In genomic region chr19:2812414-2813234, GRCh38 we compare ENCODE assay signal across 23 cellular contexts. TPM values are rescaled to one million over a fixed set of nuclear protein-coding genes. Genes with fewer than 3 reads are reported as not detected.
DNase-seq lines count a peak whose midpoint lies in the region; ATAC-seq, FAIRE-seq and TF ChIP-seq lines count a peak whose summit lies in the region.
"Had no signal": no experiment of that assay in that cellular context is flagged by ENCODE, and none has a peak within 500 bp of the region (broad histone marks: within the 10 kb centered on the region; RNA-seq: fewer than 3 reads in every experiment).

No MANE protein-coding gene starts in this region.

- POLR2A ChIA-PET in HepG2 (lab: Yijun Ruan, JAX) (interaction anchor here (2.1 to 2.5 kb wide), 2 partner anchors 29 to 54 kb away, joined by 6 to 18 read pairs; partner anchors contain the start of genes SGTA and ZNF556), IMR-90 (lab: Charles Lee; ENCODE audit: unreplicated experiment) (no interaction called here)

- no peak for TF ChIP-seq CTCF in HepG2 (CRISPR knock-in tag; IDR thresholded peaks at IDR 0.05)
- TF ChIP-seq CTCF in right lobe of liver (IDR thresholded peaks at IDR 0.05) = no peak
- TF ChIP-seq CTCF in IMR-90 (conservative IDR thresholded peaks at IDR 0.05; ENCODE audit: low read depth, low read length) = no peak
- TF ChIP-seq CTCF in lower lobe of right lung (IDR thresholded peaks at IDR 0.05) = no peak

- H3K27ac ChIP-seq in HepG2 (ENCODE audit: extremely low read length, insufficient read depth, low read length) (no peak overlapping the region), right lobe of liver (peak overlapping the region in 1 of 3 donors; percentile 75), IMR-90 (ENCODE audit: insufficient read depth, low read length) (no peak overlapping the region), mucosa of rectum (ENCODE audit: low read depth in 2 of 2, low read length in 2 of 2) (peak overlapping the region; percentile 81 to 93), lower lobe of right lung (no peak overlapping the region)
- H3K27ac ChIP-seq: GM23248, PC-9, SJCRH30 had no signal

- no peak overlapping the region for H3K4me3 ChIP-seq in HepG2 (replicated peaks in 1 of 3; ENCODE audit: insufficient read depth in 1 of 3, low read depth in 2 of 3, low read length in 3 of 3)
- H3K4me3 ChIP-seq in right lobe of liver = no peak overlapping the region
- H3K4me3 ChIP-seq in IMR-90 (ENCODE audit: insufficient read depth, low read depth, low read length) = no peak overlapping the region
- peak overlapping the region; percentile 31 to 50 for H3K4me3 ChIP-seq in mucosa of rectum (ENCODE audit: low read length in 2 of 2)
- no peak overlapping the region for H3K4me3 ChIP-seq in lower lobe of right lung
- H3K4me3 ChIP-seq: GM23248, PC-9, SJCRH30 had no signal

- no peak overlapping the region for H3K9ac ChIP-seq in HepG2 (ENCODE audit: insufficient read depth, low read depth, low read length)
- H3K9ac ChIP-seq in IMR-90 (ENCODE audit: low read depth, low read length) = no peak overlapping the region
- H3K9ac ChIP-seq in mucosa of rectum (ENCODE audit: low read depth in 1 of 2, low read length in 2 of 2) = peak overlapping the region; percentile 32 to 55
- H3K9ac ChIP-seq: GM23248 had no signal

- H3K18ac ChIP-seq in IMR-90 (ENCODE audit: low read depth, low read length) = no peak overlapping the region

- no peak for FAIRE-seq in HepG2 (lab: Jason Lieb, UNC)
- FAIRE-seq: A204.1 had no signal

- no peaks in the 10 kb centered on the region for H3K79me2 ChIP-seq in HepG2 (ENCODE audit: insufficient read depth, low read length)

- H2AK5ac ChIP-seq in IMR-90 (ENCODE audit: low read depth, low read length) = no peak overlapping the region

- BruUV-seq in HepG2 (replicated peaks; lab: Mats Ljungman, UMichigan) (no TSS peak), IMR-90 (replicated peaks; lab: Mats Ljungman, UMichigan) (no TSS peak)

- no peak overlapping the region for H2AK9ac ChIP-seq in IMR-90 (replicated peaks; ENCODE audit: low read depth, low read length, poor library complexity)

- in situ Hi-C loops in HepG2 (cut with HindIII; ENCODE audit: extremely low pct_ligation_motif_present, low pct_unique_long_range_greater_than_20kb) = loop anchor here (10.0 kb wide), 1 partner anchor 62 kb away; no protein-coding TSS in a partner anchor
- in situ Hi-C loops in IMR-90 (cut with MboI; ENCODE audit: low sequenced_read_pairs) = no loop called here

- H2BK120ac ChIP-seq in IMR-90 (ENCODE audit: low read depth, low read length) = no peak overlapping the region

- H2AFZ ChIP-seq in HepG2 (ENCODE audit: low read length) = no peak overlapping the region
- H2AFZ ChIP-seq in IMR-90 (replicated peaks; ENCODE audit: low read length, poor library complexity) = peak overlapping the region; percentile 33
- H2AFZ ChIP-seq: GM23248, PC-9 had no signal

- no peak overlapping the region for H2BK15ac ChIP-seq in IMR-90 (ENCODE audit: low read depth, low read length)

- ATAC-seq in HepG2 (no peak), right lobe of liver (no peak), IMR-90 (ENCODE audit: low read depth) (no peak), GM18870 (IDR thresholded peaks at IDR 0.05; ENCODE audit: unreplicated experiment) (no peak), lower lobe of right lung (no peak)

- no peaks in the 10 kb centered on the region for H3K27me3 ChIP-seq in HepG2 (ENCODE audit: control insufficient read depth in 1 of 2, insufficient read depth in 2 of 2, low read length in 2 of 2)
- no peaks in the 10 kb centered on the region for H3K27me3 ChIP-seq in right lobe of liver
- no peaks in the 10 kb centered on the region for H3K27me3 ChIP-seq in IMR-90 (ENCODE audit: control insufficient read depth, insufficient read depth, low read length)
- H3K27me3 ChIP-seq in mucosa of rectum (ENCODE audit: control insufficient read depth in 2 of 2, insufficient read depth in 2 of 2, low read length in 2 of 2) = no peaks in the 10 kb centered on the region
- no peaks in the 10 kb centered on the region for H3K27me3 ChIP-seq in lower lobe of right lung (ENCODE audit: low read depth)
- H3K27me3 ChIP-seq: BE2C, SJCRH30 had no signal

- H4K20me1 ChIP-seq in HepG2 (ENCODE audit: insufficient read depth, low read length) = no peaks in the 10 kb centered on the region
- no peaks in the 10 kb centered on the region; the same call in 1 of the 2 replicates for H4K20me1 ChIP-seq in IMR-90 (ENCODE audit: insufficient read depth, low read length)

- peaks cover 9 to 30% of the 10 kb centered on the region in 2 experiments; a peak in 4 of 5 replicates for H3K36me3 ChIP-seq in HepG2 (replicated peaks in 1 of 2; ENCODE audit: control insufficient read depth in 1 of 2, insufficient read depth in 2 of 2, low read length in 2 of 2)
- peaks cover 0 to 18% (median 1%) of the 10 kb centered on the region in 4 donors for H3K36me3 ChIP-seq in right lobe of liver
- peaks cover 37% of the 10 kb centered on the region for H3K36me3 ChIP-seq in IMR-90 (ENCODE audit: control insufficient read depth, insufficient read depth, low read length)
- H3K36me3 ChIP-seq in mucosa of rectum (ENCODE audit: control insufficient read depth in 2 of 2, insufficient read depth in 2 of 2, low read length in 2 of 2) = peaks cover 17 to 20% of the 10 kb centered on the region in 2 donors
- H3K36me3 ChIP-seq in lower lobe of right lung = peaks cover 40% of the 10 kb centered on the region

- H4K8ac ChIP-seq in IMR-90 (ENCODE audit: low read depth in 2 of 2, low read length in 2 of 2) = no peak overlapping the region

- TF ChIP-seq EP300 in HepG2 (IDR thresholded peaks at IDR 0.05; ENCODE audit: low read depth in 2 of 2, low read length in 2 of 2) (no peak), HepG2 (CRISPR knock-in tag; IDR thresholded peaks at IDR 0.05; ENCODE audit: borderline replicate concordance) (no peak)

- WGBS in HepG2 (ENCODE audit: low lambda C conversion rate) = 100% methylated on average over 2 of the region's 37 CpGs
- no CpG with 5 or more reads among the region's 37 CpGs for WGBS in right lobe of liver (ENCODE audit: insufficient coverage, low coverage, low lambda C conversion rate, missing lambda C conversion rate)
- WGBS in IMR-90 (ENCODE audit: extremely low coverage in 2 of 2, insufficient read length in 1 of 2), 2 experiments = 89% methylated on average over 24 of the region's 37 CpGs; no CpG with 5 or more reads in 1 of the 2 experiments

- intact Hi-C loops in HepG2 (cut with micrococcal nuclease; ENCODE audit: unreplicated experiment) = no loop called here
- intact Hi-C loops in right lobe of liver (cut with DNase I) = no loop called here
- intact Hi-C loops in IMR-90 (cut with micrococcal nuclease) = no loop called here
- intact Hi-C loops in lower lobe of right lung (cut with DNase I) = no loop called here

- no peaks in the 10 kb centered on the region for H3K9me1 ChIP-seq in IMR-90 (ENCODE audit: insufficient read depth, low read length)

- no peak overlapping the region for H3K4me2 ChIP-seq in HepG2 (ENCODE audit: low read depth, low read length)
- H3K4me2 ChIP-seq in IMR-90 (ENCODE audit: low read depth, low read length) = no peak overlapping the region
- H3K4me2 ChIP-seq: PC-9 had no signal

- H3K4ac ChIP-seq in IMR-90 (ENCODE audit: low read depth, low read length) = no peak overlapping the region

- H3K14ac ChIP-seq in IMR-90 (replicated peaks; ENCODE audit: low read depth, low read length) = no peak overlapping the region

- peaks cover 18% of the 10 kb centered on the region for H3K4me1 ChIP-seq in HepG2 (ENCODE audit: insufficient read depth, low read length)
- H3K4me1 ChIP-seq in right lobe of liver = peaks cover 0 to 8% (median 3%) of the 10 kb centered on the region in 4 donors
- H3K4me1 ChIP-seq in IMR-90 (ENCODE audit: control insufficient read depth, insufficient read depth, low read length) = no peaks in the 10 kb centered on the region
- peaks cover 16 to 23% of the 10 kb centered on the region in 2 donors for H3K4me1 ChIP-seq in mucosa of rectum (ENCODE audit: control insufficient read depth in 2 of 2, insufficient read depth in 2 of 2, low read length in 2 of 2)
- H3K4me1 ChIP-seq in lower lobe of right lung = no peaks in the 10 kb centered on the region
- H3K4me1 ChIP-seq: BE2C, SJCRH30 had no signal

- no peak overlapping the region for H2BK20ac ChIP-seq in IMR-90 (ENCODE audit: low read depth, low read length)

- no peak for TF ChIP-seq RAD21 in HepG2 (CRISPR knock-in tag; IDR thresholded peaks at IDR 0.05)
- TF ChIP-seq RAD21 in IMR-90 (IDR thresholded peaks at IDR 0.05; ENCODE audit: low read length) = no peak

- dilution Hi-C loops in IMR-90 (cut with HindIII; ENCODE audit: low sequenced_read_pairs, unreplicated experiment) = no loop called here

- H2BK5ac ChIP-seq in IMR-90 (ENCODE audit: low read depth, low read length, poor library complexity, severe bottlenecking) = no peak overlapping the region

- no peaks in the 10 kb centered on the region; a peak in 1 of 4 replicates for H3K79me1 ChIP-seq in IMR-90 (ENCODE audit: low read depth in 1 of 2, low read length in 2 of 2)

- CTCF ChIA-PET in HepG2 (lab: Yijun Ruan, JAX; ENCODE audit: low intra/inter-chr PET ratio, low total read pairs) (no interaction called here), IMR-90 (lab: Yijun Ruan, JAX) (no interaction called here)

- no peak overlapping the region for H4K5ac ChIP-seq in IMR-90 (ENCODE audit: low read depth, low read length)

- TF ChIP-seq POLR2A in HepG2 (IDR thresholded peaks at IDR 0.05; ENCODE audit: insufficient read depth in 1 of 2, low read depth in 2 of 2, low read length in 2 of 2) (no peak), right lobe of liver (IDR thresholded peaks at IDR 0.05) (no peak), IMR-90 (IDR thresholded peaks at IDR 0.05; ENCODE audit: low read depth, low read length) (no peak)

- no peak overlapping the region for H3K56ac ChIP-seq in IMR-90 (ENCODE audit: extremely low read depth, insufficient read depth, low read length)

- DNase-seq in HepG2 (ENCODE audit: low spot score) (no peak), right lobe of liver (no peak), IMR-90 (no peak), OCI-M2 (lab: John Stamatoyannopoulos, UW; ENCODE audit: unreplicated experiment) (no peak), lower lobe of right lung (no peak)
- DNase-seq in activated CD4-positive, alpha-beta T cell treated with anti-CD3 and anti-CD28 coated beads for 48 hours = no peak
- DNase-seq: BE2C; CD4-positive, alpha-beta T cell; GF-D8; GM23248; HCEC 1CT; KG1; MV-4-11; NCI-H1417 treated with DMSO at 0.1 percent for 48 hours; NCI-H187 treated with DMSO at 0.1 percent for 48 hours; NCI-H2227 treated with DMSO at 0.1 percent for 48 hours; NCI-H524; NCI-H82; PC-9; SJCRH30 had no signal

- no peak overlapping the region for H4K91ac ChIP-seq in IMR-90 (ENCODE audit: insufficient read depth, low read depth, low read length)

- H3K23ac ChIP-seq in IMR-90 (ENCODE audit: low read depth, low read length) = no peak overlapping the region

- H3K9me3 ChIP-seq in HepG2 (ENCODE audit: low read length) = no peaks in the 10 kb centered on the region
- no peaks in the 10 kb centered on the region for H3K9me3 ChIP-seq in right lobe of liver
- H3K9me3 ChIP-seq in IMR-90 (ENCODE audit: control insufficient read depth, insufficient read depth, low read length) = no peaks in the 10 kb centered on the region
- no peaks in the 10 kb centered on the region for H3K9me3 ChIP-seq in mucosa of rectum (ENCODE audit: control insufficient read depth in 2 of 2, low read length in 2 of 2)
- no peaks in the 10 kb centered on the region for H3K9me3 ChIP-seq in lower lobe of right lung
- H3K9me3 ChIP-seq: BE2C, SJCRH30 had no signal

RNA-seq across cellular contexts. Expression of gene ZNF554, which starts 7.0 kb away (rescaled TPM):
- total RNA-seq in HepG2 (2016; rRNA removed; fragmentation: Illumina TruSeq; extraction: Trizol) (2.7 and 3.0 TPM in 2 replicates), right lobe of liver (1 to 10 TPM; 1.4 to 2.5 (median 1.9) TPM), IMR-90 (2012; rRNA removed) (1.9 and 3.0 TPM in 2 replicates), lower lobe of right lung (4.2 TPM)
- total RNA-seq in HepG2 (2016; cell fraction: cytosol; rRNA removed; fragmentation: Illumina TruSeq; extraction: Trizol; ENCODE audit: low read depth) = 0.88 and 1.3 TPM in 2 replicates
- 2.8 and 2.9 TPM in 2 replicates for total RNA-seq in HepG2 (2016; cell fraction: insoluble cytoplasmic fraction; rRNA removed; fragmentation: Illumina TruSeq; extraction: Trizol)
- 2.2 and 2.7 TPM in 2 replicates for total RNA-seq in HepG2 (2016; cell fraction: membrane; rRNA removed; fragmentation: Illumina TruSeq; extraction: Trizol)
- 2.4 and 2.6 TPM in 2 replicates for total RNA-seq in HepG2 (2016; cell fraction: nucleus; rRNA removed; fragmentation: Illumina TruSeq; extraction: Trizol)
- polyA plus RNA-seq in HepG2 (2011; rRNA removed) (2.2 and 2.4 TPM in 2 replicates), IMR-90 (2012; rRNA removed) (1.2 and 1.5 TPM in 2 replicates)
- 1.0 and 1.8 TPM in 2 replicates for polyA plus RNA-seq in HepG2 (2011; cell fraction: cytosol; rRNA removed)
- 2.7 and 4.3 TPM in 2 replicates for polyA plus RNA-seq in HepG2 (2011; cell fraction: nucleus; rRNA removed)
- 2.4 and 2.5 TPM in 2 replicates for polyA plus RNA-seq in HepG2 (2012)
- 0.44 and 0.53 TPM in 2 replicates for polyA plus RNA-seq in HepG2 (2016; cell fraction: cytosol; fragmentation: Illumina TruSeq; extraction: Trizol; ENCODE audit: low read depth)
- 1.6 and 1.8 TPM in 2 replicates for polyA plus RNA-seq in HepG2 (2016; cell fraction: insoluble cytoplasmic fraction; fragmentation: Illumina TruSeq; extraction: Trizol; ENCODE audit: low read depth)
- polyA plus RNA-seq in HepG2 (2016; cell fraction: membrane; fragmentation: Illumina TruSeq; extraction: Trizol; ENCODE audit: low read depth) = 1.1 and 1.3 TPM in 2 replicates
- 4.4 and 5.6 TPM in 2 replicates for polyA plus RNA-seq in HepG2 (2016; cell fraction: nucleus; fragmentation: Illumina TruSeq; extraction: Trizol; ENCODE audit: insufficient read depth, low read depth)
- 1.1 and 2.6 TPM in 2 replicates for polyA minus RNA-seq in HepG2 (2011; rRNA and poly(A)+ RNA removed; ENCODE audit: low replicate concordance)
- 1.5 and 1.6 TPM in 2 replicates for polyA minus RNA-seq in HepG2 (2011; cell fraction: cytosol; rRNA and poly(A)+ RNA removed)
- polyA minus RNA-seq in HepG2 (2011; cell fraction: nucleus; rRNA and poly(A)+ RNA removed) = 1.8 and 2.6 TPM in 2 replicates
- polyA plus RNA-seq in IMR-90 (2012; cell fraction: cytosol; rRNA removed) = 0.54 and 0.78 TPM in 2 replicates
- 2.1 and 5.2 TPM in 2 replicates for polyA plus RNA-seq in IMR-90 (2012; cell fraction: nucleus; rRNA removed; ENCODE audit: low replicate concordance)

RNA-seq across cellular contexts. Expression of gene THOP1, which starts 27.3 kb away (rescaled TPM):
- 98.1 and 116 TPM in 2 replicates for total RNA-seq in HepG2 (2016; rRNA removed; fragmentation: Illumina TruSeq; extraction: Trizol)
- 12.3 and 13.1 TPM in 2 replicates for total RNA-seq in HepG2 (2016; cell fraction: cytosol; rRNA removed; fragmentation: Illumina TruSeq; extraction: Trizol; ENCODE audit: low read depth)
- total RNA-seq in HepG2 (2016; cell fraction: insoluble cytoplasmic fraction; rRNA removed; fragmentation: Illumina TruSeq; extraction: Trizol) = 83.9 and 120 TPM in 2 replicates
- total RNA-seq in HepG2 (2016; cell fraction: membrane; rRNA removed; fragmentation: Illumina TruSeq; extraction: Trizol) = 35.7 and 37.5 TPM in 2 replicates
- 71.2 and 83.7 TPM in 2 replicates for total RNA-seq in HepG2 (2016; cell fraction: nucleus; rRNA removed; fragmentation: Illumina TruSeq; extraction: Trizol)
- 74.4 and 81.4 TPM in 2 replicates for polyA plus RNA-seq in HepG2 (2011; rRNA removed)
- polyA plus RNA-seq in HepG2 (2011; cell fraction: cytosol; rRNA removed) = 50.2 and 88.6 TPM in 2 replicates
- polyA plus RNA-seq in HepG2 (2011; cell fraction: nucleus; rRNA removed) = 183 and 242 TPM in 2 replicates
- 41.9 and 45.1 TPM in 2 replicates for polyA plus RNA-seq in HepG2 (2012)
- polyA plus RNA-seq in HepG2 (2016; cell fraction: cytosol; fragmentation: Illumina TruSeq; extraction: Trizol; ENCODE audit: low read depth) = 9.6 TPM in 2 replicates
- 69.9 and 92.7 TPM in 2 replicates for polyA plus RNA-seq in HepG2 (2016; cell fraction: insoluble cytoplasmic fraction; fragmentation: Illumina TruSeq; extraction: Trizol; ENCODE audit: low read depth)
- 20.1 and 20.4 TPM in 2 replicates for polyA plus RNA-seq in HepG2 (2016; cell fraction: membrane; fragmentation: Illumina TruSeq; extraction: Trizol; ENCODE audit: low read depth)
- 159 and 175 TPM in 2 replicates for polyA plus RNA-seq in HepG2 (2016; cell fraction: nucleus; fragmentation: Illumina TruSeq; extraction: Trizol; ENCODE audit: insufficient read depth, low read depth)
- 118 and 211 TPM in 2 replicates for polyA minus RNA-seq in HepG2 (2011; rRNA and poly(A)+ RNA removed; ENCODE audit: low replicate concordance)
- 39.9 and 51.4 TPM in 2 replicates for polyA minus RNA-seq in HepG2 (2011; cell fraction: cytosol; rRNA and poly(A)+ RNA removed)
- 26.3 and 32.6 TPM in 2 replicates for polyA minus RNA-seq in HepG2 (2011; cell fraction: nucleus; rRNA and poly(A)+ RNA removed)
- 10 to 100 TPM; 25.5 to 61.8 (median 33.0) TPM for total RNA-seq in right lobe of liver
- total RNA-seq in IMR-90 (2012; rRNA removed) = 57.5 and 62.8 TPM in 2 replicates
- polyA plus RNA-seq in IMR-90 (2012; rRNA removed) = 91.9 and 110 TPM in 2 replicates
- 95.4 and 118 TPM in 2 replicates for polyA plus RNA-seq in IMR-90 (2012; cell fraction: cytosol; rRNA removed)
- 119 and 345 TPM in 2 replicates for polyA plus RNA-seq in IMR-90 (2012; cell fraction: nucleus; rRNA removed; ENCODE audit: low replicate concordance)
- 34.9 TPM for total RNA-seq in lower lobe of right lung

RNA-seq across cellular contexts. Expression of gene ZNF555, which starts 28.7 kb away (rescaled TPM):
- 8.0 and 12.4 TPM in 2 replicates for total RNA-seq in HepG2 (2016; rRNA removed; fragmentation: Illumina TruSeq; extraction: Trizol)
- total RNA-seq in HepG2 (2016; cell fraction: cytosol; rRNA removed; fragmentation: Illumina TruSeq; extraction: Trizol; ENCODE audit: low read depth) = 1.8 and 2.9 TPM in 2 replicates
- 6.5 and 12.2 TPM in 2 replicates for total RNA-seq in HepG2 (2016; cell fraction: insoluble cytoplasmic fraction; rRNA removed; fragmentation: Illumina TruSeq; extraction: Trizol)
- 4.5 and 6.1 TPM in 2 replicates for total RNA-seq in HepG2 (2016; cell fraction: membrane; rRNA removed; fragmentation: Illumina TruSeq; extraction: Trizol)
- 4.7 and 5.1 TPM in 2 replicates for total RNA-seq in HepG2 (2016; cell fraction: nucleus; rRNA removed; fragmentation: Illumina TruSeq; extraction: Trizol)
- 5.0 and 5.3 TPM in 2 replicates for polyA plus RNA-seq in HepG2 (2011; rRNA removed)
- 2.4 and 3.9 TPM in 2 replicates for polyA plus RNA-seq in HepG2 (2011; cell fraction: cytosol; rRNA removed)
- 2.1 and 4.1 TPM in 2 replicates for polyA plus RNA-seq in HepG2 (2011; cell fraction: nucleus; rRNA removed)
- 5.6 and 6.0 TPM in 2 replicates for polyA plus RNA-seq in HepG2 (2012)
- 0.28 and 0.34 TPM in 2 replicates for polyA plus RNA-seq in HepG2 (2016; cell fraction: cytosol; fragmentation: Illumina TruSeq; extraction: Trizol; ENCODE audit: low read depth)
- polyA plus RNA-seq in HepG2 (2016; cell fraction: insoluble cytoplasmic fraction; fragmentation: Illumina TruSeq; extraction: Trizol; ENCODE audit: low read depth) = 5.3 and 5.9 TPM in 2 replicates
- polyA plus RNA-seq in HepG2 (2016; cell fraction: membrane; fragmentation: Illumina TruSeq; extraction: Trizol; ENCODE audit: low read depth) = 0.68 and 1.1 TPM in 2 replicates
- polyA plus RNA-seq in HepG2 (2016; cell fraction: nucleus; fragmentation: Illumina TruSeq; extraction: Trizol; ENCODE audit: insufficient read depth, low read depth) = 4.9 and 5.6 TPM in 2 replicates
- polyA minus RNA-seq in HepG2 (2011; rRNA and poly(A)+ RNA removed; ENCODE audit: low replicate concordance) = 1.3 and 4.9 TPM in 2 replicates
- 6.2 and 10.6 TPM in 2 replicates for polyA minus RNA-seq in HepG2 (2011; cell fraction: cytosol; rRNA and poly(A)+ RNA removed)
- 7.2 and 13.2 TPM in 2 replicates for polyA minus RNA-seq in HepG2 (2011; cell fraction: nucleus; rRNA and poly(A)+ RNA removed)
- total RNA-seq in right lobe of liver = 1 to 10 TPM in 5 of 6 experiments, under 1 TPM in 1; 0.87 to 2.6 (median 2.1) TPM
- total RNA-seq in IMR-90 (2012; rRNA removed) = 6.4 and 9.7 TPM in 2 replicates
- polyA plus RNA-seq in IMR-90 (2012; rRNA removed) = 1.6 and 2.8 TPM in 2 replicates
- 0.31 and 0.58 TPM in 2 replicates for polyA plus RNA-seq in IMR-90 (2012; cell fraction: cytosol; rRNA removed)
- polyA plus RNA-seq in IMR-90 (2012; cell fraction: nucleus; rRNA removed; ENCODE audit: low replicate concordance) = 0.36 and 2.9 TPM in 2 replicates
- 7.7 TPM for total RNA-seq in lower lobe of right lung

RNA-seq across cellular contexts. Expression of gene SGTA, which starts 29.6 kb away (rescaled TPM):
- total RNA-seq in HepG2 (2016; rRNA removed; fragmentation: Illumina TruSeq; extraction: Trizol) (47.4 and 47.5 TPM in 2 replicates), right lobe of liver (10 to 100 TPM; 21.5 to 41.7 (median 23.7) TPM), IMR-90 (2012; rRNA removed) (17.4 and 20.6 TPM in 2 replicates), lower lobe of right lung (41.6 TPM)
- 15.4 and 15.7 TPM in 2 replicates for total RNA-seq in HepG2 (2016; cell fraction: cytosol; rRNA removed; fragmentation: Illumina TruSeq; extraction: Trizol; ENCODE audit: low read depth)
- total RNA-seq in HepG2 (2016; cell fraction: insoluble cytoplasmic fraction; rRNA removed; fragmentation: Illumina TruSeq; extraction: Trizol) = 38.4 and 51.3 TPM in 2 replicates
- 36.5 and 39.1 TPM in 2 replicates for total RNA-seq in HepG2 (2016; cell fraction: membrane; rRNA removed; fragmentation: Illumina TruSeq; extraction: Trizol)
- 22.7 and 29.7 TPM in 2 replicates for total RNA-seq in HepG2 (2016; cell fraction: nucleus; rRNA removed; fragmentation: Illumina TruSeq; extraction: Trizol)
- polyA plus RNA-seq in HepG2 (2011; rRNA removed) (43.0 and 43.9 TPM in 2 replicates), IMR-90 (2012; rRNA removed) (72.9 and 89.7 TPM in 2 replicates)
- 36.5 and 53.7 TPM in 2 replicates for polyA plus RNA-seq in HepG2 (2011; cell fraction: cytosol; rRNA removed)
- 91.7 and 100.0 TPM in 2 replicates for polyA plus RNA-seq in HepG2 (2011; cell fraction: nucleus; rRNA removed)
- 31.5 and 46.4 TPM in 2 replicates for polyA plus RNA-seq in HepG2 (2012)
- 19.4 and 21.9 TPM in 2 replicates for polyA plus RNA-seq in HepG2 (2016; cell fraction: cytosol; fragmentation: Illumina TruSeq; extraction: Trizol; ENCODE audit: low read depth)
- 59.1 and 69.1 TPM in 2 replicates for polyA plus RNA-seq in HepG2 (2016; cell fraction: insoluble cytoplasmic fraction; fragmentation: Illumina TruSeq; extraction: Trizol; ENCODE audit: low read depth)
- polyA plus RNA-seq in HepG2 (2016; cell fraction: membrane; fragmentation: Illumina TruSeq; extraction: Trizol; ENCODE audit: low read depth) = 43.4 and 44.2 TPM in 2 replicates
- 75.8 and 78.8 TPM in 2 replicates for polyA plus RNA-seq in HepG2 (2016; cell fraction: nucleus; fragmentation: Illumina TruSeq; extraction: Trizol; ENCODE audit: insufficient read depth, low read depth)
- polyA minus RNA-seq in HepG2 (2011; rRNA and poly(A)+ RNA removed; ENCODE audit: low replicate concordance) = 33.4 and 37.8 TPM in 2 replicates
- 21.6 and 25.4 TPM in 2 replicates for polyA minus RNA-seq in HepG2 (2011; cell fraction: cytosol; rRNA and poly(A)+ RNA removed)
- 12.1 and 13.1 TPM in 2 replicates for polyA minus RNA-seq in HepG2 (2011; cell fraction: nucleus; rRNA and poly(A)+ RNA removed)
- polyA plus RNA-seq in IMR-90 (2012; cell fraction: cytosol; rRNA removed) = 87.9 and 139 TPM in 2 replicates
- polyA plus RNA-seq in IMR-90 (2012; cell fraction: nucleus; rRNA removed; ENCODE audit: low replicate concordance) = 60.8 and 101 TPM in 2 replicates

RNA-seq across cellular contexts. Expression of gene ZNF556, which starts 54.5 kb away (rescaled TPM):
- total RNA-seq in HepG2 (2016; rRNA removed; fragmentation: Illumina TruSeq; extraction: Trizol) (28.6 and 41.2 TPM in 2 replicates), right lobe of liver (not detected), IMR-90 (2012; rRNA removed) (not detected in 2 replicates), lower lobe of right lung (not detected)
- total RNA-seq in HepG2 (2016; cell fraction: cytosol; rRNA removed; fragmentation: Illumina TruSeq; extraction: Trizol; ENCODE audit: low read depth) = 1.8 and 2.7 TPM in 2 replicates
- 27.1 and 45.6 TPM in 2 replicates for total RNA-seq in HepG2 (2016; cell fraction: insoluble cytoplasmic fraction; rRNA removed; fragmentation: Illumina TruSeq; extraction: Trizol)
- total RNA-seq in HepG2 (2016; cell fraction: membrane; rRNA removed; fragmentation: Illumina TruSeq; extraction: Trizol) = 7.1 and 7.5 TPM in 2 replicates
- total RNA-seq in HepG2 (2016; cell fraction: nucleus; rRNA removed; fragmentation: Illumina TruSeq; extraction: Trizol) = 11.2 and 14.3 TPM in 2 replicates
- polyA plus RNA-seq in HepG2 (2011; rRNA removed) (4.2 and 5.5 TPM in 2 replicates), IMR-90 (2012; rRNA removed) (not detected in 2 replicates)
- polyA plus RNA-seq in HepG2 (2011; cell fraction: cytosol; rRNA removed) = 3.2 and 3.9 TPM in 2 replicates
- polyA plus RNA-seq in HepG2 (2011; cell fraction: nucleus; rRNA removed) = 2.7 and 3.8 TPM in 2 replicates
- polyA plus RNA-seq in HepG2 (2012) = 9.5 and 11.2 TPM in 2 replicates
- 1.3 and 1.5 TPM in 2 replicates for polyA plus RNA-seq in HepG2 (2016; cell fraction: cytosol; fragmentation: Illumina TruSeq; extraction: Trizol; ENCODE audit: low read depth)
- polyA plus RNA-seq in HepG2 (2016; cell fraction: insoluble cytoplasmic fraction; fragmentation: Illumina TruSeq; extraction: Trizol; ENCODE audit: low read depth) = 21.4 and 21.8 TPM in 2 replicates
- 2.7 and 2.9 TPM in 2 replicates for polyA plus RNA-seq in HepG2 (2016; cell fraction: membrane; fragmentation: Illumina TruSeq; extraction: Trizol; ENCODE audit: low read depth)
- 12.1 and 15.4 TPM in 2 replicates for polyA plus RNA-seq in HepG2 (2016; cell fraction: nucleus; fragmentation: Illumina TruSeq; extraction: Trizol; ENCODE audit: insufficient read depth, low read depth)
- 2.5 and 7.0 TPM in 2 replicates for polyA minus RNA-seq in HepG2 (2011; rRNA and poly(A)+ RNA removed; ENCODE audit: low replicate concordance)
- 13.7 and 18.1 TPM in 2 replicates for polyA minus RNA-seq in HepG2 (2011; cell fraction: cytosol; rRNA and poly(A)+ RNA removed)
- polyA minus RNA-seq in HepG2 (2011; cell fraction: nucleus; rRNA and poly(A)+ RNA removed) = 10.7 and 11.7 TPM in 2 replicates
- polyA plus RNA-seq in IMR-90 (2012; cell fraction: cytosol; rRNA removed) = not detected in 2 replicates
- not detected in 2 replicates for polyA plus RNA-seq in IMR-90 (2012; cell fraction: nucleus; rRNA removed; ENCODE audit: low replicate concordance)
- total RNA-seq: CD4-positive, alpha-beta T cell; GM23248; PC-9 had no signal
- polyA plus RNA-seq: GM23248 had no signal

Comparison
In these comparisons a context has a peak if more than half of its experiments do, and no peak if none do; other contexts are left out.
1. H3K27ac ChIP-seq: peak in mucosa of rectum (2 of 2); none in HepG2 (single experiment), IMR-90 (single experiment) and lower lobe of right lung (single experiment).
2. H3K4me3 ChIP-seq: peak in mucosa of rectum (2 of 2); none in HepG2 (0 of 3), right lobe of liver (0 of 3), IMR-90 (single experiment) and lower lobe of right lung (single experiment).
3. H3K9ac ChIP-seq: peak in mucosa of rectum (2 of 2); none in HepG2 (single experiment) and IMR-90 (single experiment).